In the genomic region with DNA sequence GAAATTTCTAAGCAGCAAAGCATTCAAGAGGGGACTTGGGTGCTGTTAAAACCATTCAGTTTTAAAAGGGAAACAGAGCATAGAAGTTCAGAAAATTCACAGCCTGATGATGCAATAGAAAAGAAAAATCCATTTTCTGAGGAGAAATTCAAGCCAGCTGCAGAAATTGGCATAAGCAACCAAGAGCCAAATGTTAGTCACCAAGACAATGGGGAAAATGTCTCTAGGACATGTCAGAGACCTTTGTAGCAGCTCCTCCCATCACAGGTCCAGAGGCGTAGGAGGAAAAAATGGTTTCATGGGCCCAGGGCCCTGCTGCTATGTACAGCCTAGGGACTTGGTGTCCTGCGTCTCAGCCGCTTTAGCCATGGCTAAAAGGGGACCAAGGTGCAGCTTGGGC, we compare ENCODE assay signal across 24 cellular contexts. TPM values are rescaled to one million over a fixed set of nuclear protein-coding genes. Genes with fewer than 3 reads are reported as not detected.
DNase-seq lines count a peak whose midpoint lies in the region; ATAC-seq, FAIRE-seq and TF ChIP-seq lines count a peak whose summit lies in the region.
"Had no signal": no experiment of that assay in that cellular context is flagged by ENCODE, and none has a peak within 500 bp of the region (broad histone marks: within the 10 kb centered on the region; RNA-seq: fewer than 3 reads in every experiment).

No MANE protein-coding gene starts in this region.

- no peak overlapping the region for H3K27ac ChIP-seq in A549
- H3K27ac ChIP-seq in effector memory CD4-positive, alpha-beta T cell (ENCODE audit: insufficient read depth, low read length, poor library complexity, severe bottlenecking) = no peak overlapping the region
- H3K27ac ChIP-seq: 22Rv1, PC-9 had no signal

- ATAC-seq in A549 (no peak), GM21825 (IDR thresholded peaks at IDR 0.05; ENCODE audit: unreplicated experiment) (no peak)

- no peak overlapping the region for H3K4me2 ChIP-seq in A549
- H3K4me2 ChIP-seq: PC-9 had no signal

- peaks cover 9% of the 10 kb centered on the region; the same call in 2 of the 3 replicates for H3K9me3 ChIP-seq in A549
- H3K9me3 ChIP-seq in effector memory CD4-positive, alpha-beta T cell (ENCODE audit: control insufficient read depth, low read length) = no peaks in the 10 kb centered on the region

- FAIRE-seq in A549 (lab: Jason Lieb, UNC) = no peak

- CTCF ChIA-PET in A549 (lab: Yijun Ruan, JAX) = interaction anchor here (0.7 kb wide), 1 partner anchor 34 kb away, joined by 3 read pairs; no protein-coding TSS in a partner anchor

- no peaks in the 10 kb centered on the region for H3K4me1 ChIP-seq in A549
- H3K4me1 ChIP-seq in effector memory CD4-positive, alpha-beta T cell (ENCODE audit: control insufficient read depth, insufficient read depth, low read length, poor library complexity, severe bottlenecking) = no peaks in the 10 kb centered on the region
- H3K4me1 ChIP-seq: HAP-1 had no signal

- DNase-seq in A549 (ENCODE audit: low read depth in 1 of 2, low spot score in 1 of 2) = no peak
- DNase-seq in MV-4-11 (lab: John Stamatoyannopoulos, UW) = peak; percentile 22
- peak; percentile 36 for DNase-seq in dedifferentiated amniotic fluid mesenchymal stem cell (ENCODE audit: extremely low spot score)
- DNase-seq in fibroblast of the aortic adventitia (ENCODE audit: low read depth) = peak; percentile 65
- DNase-seq in effector memory CD4-positive, alpha-beta T cell = no peak
- DNase-seq in NCI-H187 (lab: John Stamatoyannopoulos, UW) = no peak
- DNase-seq in midbrain (lab: John Stamatoyannopoulos, UW) = no peak
- DNase-seq: ACHN, DMS153, DND-41, GOT3, Karpas-422, NCI-H1092 treated with DMSO at 0.1 percent for 48 hours, NCI-H1436 treated with DMSO at 0.1 percent for 48 hours, NCI-H2029, NCI-H446 treated with DMSO at 0.1 percent for 48 hours, NCI-H526, NCI-H82, PC-9, Right ventricle myocardium superior, RPMI8226 had no signal

- no peaks in the 10 kb centered on the region for H3K27me3 ChIP-seq in effector memory CD4-positive, alpha-beta T cell (replicated peaks; ENCODE audit: control insufficient read depth, insufficient read depth, low read length, poor library complexity, severe bottlenecking)

- TF ChIP-seq POLR2A in A549 (IDR thresholded peaks at IDR 0.05; ENCODE audit: low read length) = no peak

- POLR2A ChIA-PET in A549 (lab: Yijun Ruan, JAX) = no interaction called here

- H3K4me3 ChIP-seq in A549 = no peak overlapping the region
- no peak overlapping the region for H3K4me3 ChIP-seq in fibroblast of the aortic adventitia (ENCODE audit: low read depth, low read length)
- H3K4me3 ChIP-seq in effector memory CD4-positive, alpha-beta T cell (ENCODE audit: insufficient read depth, low read depth, low read length, poor library complexity, severe bottlenecking) = no peak overlapping the region
- H3K4me3 ChIP-seq: HAP-1, PC-9 had no signal

- TF ChIP-seq CTCF in A549 (IDR thresholded peaks at IDR 0.05) (no peak), fibroblast of the aortic adventitia (IDR thresholded peaks at IDR 0.05; ENCODE audit: insufficient read depth, low read length) (no peak)

- 89% methylated on average over 3 of the region's 3 CpGs for WGBS in A549 (ENCODE audit: missing lambda C conversion rate)

- TF ChIP-seq RAD21 in A549 (conservative IDR thresholded peaks at IDR 0.05 in 1 of 2, IDR thresholded peaks at IDR 0.05 in 1 of 2) = no peak

- no peak for TF ChIP-seq EP300 in A549 (IDR thresholded peaks at IDR 0.05)

- no peaks in the 10 kb centered on the region for H3K36me3 ChIP-seq in effector memory CD4-positive, alpha-beta T cell (ENCODE audit: control insufficient read depth, insufficient read depth, low read length)
- H3K36me3 ChIP-seq: HAP-1 had no signal

TF ChIP-seq in A549, 52 proteins besides CTCF, POLR2A, EP300 and RAD21:
- TF ChIP-seq ZFP36 (IDR thresholded peaks at IDR 0.05; ENCODE audit: borderline replicate concordance, partially characterized antibody) (peak; percentile 77), ZSCAN20 (CRISPR knock-in tag; IDR thresholded peaks at IDR 0.05) (no peak)
TF ChIP-seq in A549: peak in this region for 1.

RNA-seq across cellular contexts. Expression of a gene that starts 5.5 kb away (rescaled TPM):
- polyA plus RNA-seq in A549 (2011; rRNA removed) (0.05 TPM in 1 of 2 replicates, not detected in the other), A549 (2017; fragmentation: RNase III; extraction: RNeasy Plus Mini Kit Qiagen cat#74134 plus additional on column Dnase treatment) (0.03 to 0.12 TPM in 2 of 3 replicates, not detected in the other)
- not detected in 2 replicates for polyA plus RNA-seq in A549 (2012; cell fraction: cytosol; rRNA removed)
- 0.01 TPM in 1 of 2 replicates, not detected in the other for polyA plus RNA-seq in A549 (2012; cell fraction: nucleus; rRNA removed)
- polyA minus RNA-seq in A549 (2011; rRNA and poly(A)+ RNA removed) = 0.15 TPM in 1 of 2 replicates, not detected in the other
- 17.6 and 32.0 TPM in 2 replicates for total RNA-seq in fibroblast of the aortic adventitia (ENCODE audit: low replicate concordance)

RNA-seq across cellular contexts. Expression of a gene that starts 52.0 kb away (rescaled TPM):
- 24.8 and 31.2 TPM in 2 replicates for polyA plus RNA-seq in A549 (2011; rRNA removed)
- 6.4 and 7.1 TPM in 2 replicates for polyA plus RNA-seq in A549 (2012; cell fraction: cytosol; rRNA removed)
- 6.0 and 8.2 TPM in 2 replicates for polyA plus RNA-seq in A549 (2012; cell fraction: nucleus; rRNA removed)
- polyA plus RNA-seq in A549 (2017; fragmentation: RNase III; extraction: RNeasy Plus Mini Kit Qiagen cat#74134 plus additional on column Dnase treatment) = 30.6 to 35.3 TPM (median 35.0 TPM) in 3 replicates
- polyA minus RNA-seq in A549 (2011; rRNA and poly(A)+ RNA removed) = 9.1 and 14.9 TPM in 2 replicates
- 30.5 and 67.5 TPM in 2 replicates for total RNA-seq in fibroblast of the aortic adventitia (ENCODE audit: low replicate concordance)

Comparison
In these comparisons a context has a peak if more than half of its experiments do, and no peak if none do; other contexts are left out.
1. DNase-seq: peak in MV-4-11 (single experiment), dedifferentiated amniotic fluid mesenchymal stem cell (single experiment) and fibroblast of the aortic adventitia (single experiment); none in A549 (0 of 2), effector memory CD4-positive, alpha-beta T cell (0 of 3), NCI-H187 (0 of 2) and midbrain (single experiment).